8 cellular contexts compared by ENCODE assay signal in the genomic region with DNA sequence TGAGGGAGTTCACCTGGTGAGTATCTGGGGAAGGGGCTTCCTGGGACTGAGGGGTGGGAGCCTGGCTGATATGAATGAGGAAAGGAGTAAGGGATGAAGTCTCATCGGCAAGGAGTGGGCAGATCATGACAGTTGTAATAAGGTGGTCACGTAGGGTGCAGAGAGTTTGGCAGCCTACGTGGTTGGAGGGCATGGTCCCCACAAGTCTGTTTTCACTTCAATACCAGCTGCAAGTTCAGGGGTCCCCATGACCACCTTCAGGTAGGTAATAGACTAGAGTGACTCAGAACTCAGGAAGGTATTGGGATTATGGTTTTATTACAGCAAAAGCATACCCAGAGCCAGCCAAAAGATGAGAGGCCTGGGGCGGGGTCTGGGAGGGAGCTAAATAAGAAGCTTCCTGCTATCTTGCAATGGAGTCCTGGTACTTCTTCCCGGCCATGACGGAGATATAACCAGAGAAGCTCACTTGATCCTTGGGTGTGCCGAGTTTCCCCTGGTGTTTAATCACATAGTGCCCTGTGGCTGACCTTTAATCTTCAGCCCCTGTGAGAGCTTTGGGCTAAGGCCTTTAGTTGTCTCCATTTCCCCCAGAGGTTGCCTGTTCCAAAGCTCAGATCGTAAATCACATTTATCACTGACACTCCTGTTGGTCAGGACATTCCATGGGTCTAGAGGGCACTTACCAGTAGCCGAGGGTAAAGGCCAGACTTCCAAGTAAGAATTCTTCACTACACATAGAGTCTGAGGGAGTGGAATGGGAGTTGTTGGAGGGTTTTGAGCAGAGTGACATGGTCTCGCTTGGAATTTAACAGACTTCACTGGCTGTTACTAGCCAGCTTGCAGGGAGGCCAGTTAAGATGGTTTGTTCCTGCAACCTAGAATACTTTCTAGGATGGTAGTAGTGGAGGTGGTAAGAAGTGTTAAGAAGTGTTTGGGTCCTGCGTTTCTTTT. TPM values are rescaled to one million over a fixed set of nuclear protein-coding genes. Genes with fewer than 3 reads are reported as not detected.
DNase-seq lines count a peak whose midpoint lies in the region; ATAC-seq and TF ChIP-seq lines count a peak whose summit lies in the region.

No MANE protein-coding gene starts in this region.

- H3K4me2 ChIP-seq in osteoblast (ENCODE audit: insufficient read depth, low read length): no peak overlapping the region

- H3K4me1 ChIP-seq in osteoblast (ENCODE audit: insufficient read depth, low read length): peaks cover 17% of the 10 kb centered on the region

- H3K27ac ChIP-seq in osteoblast (ENCODE audit: low read depth, low read length): no peak overlapping the region

- peaks cover 49% of the 10 kb centered on the region for H3K36me3 ChIP-seq in osteoblast (ENCODE audit: insufficient read depth, low read length)

- no peak for ATAC-seq in GM18505 (IDR thresholded peaks at IDR 0.05; ENCODE audit: unreplicated experiment)
- no peak for ATAC-seq in GM18511 (IDR thresholded peaks at IDR 0.05; ENCODE audit: unreplicated experiment)

- no peaks in the 10 kb centered on the region for H3K9me3 ChIP-seq in osteoblast (ENCODE audit: low read depth, low read length)

- TF ChIP-seq POLR2A in GM18505 (IDR thresholded peaks at IDR 0.05; ENCODE audit: borderline replicate concordance, extremely low read depth, insufficient read depth, insufficient read length): peak; percentile 32

- TF ChIP-seq CTCF in osteoblast (IDR thresholded peaks at IDR 0.05; ENCODE audit: extremely low read depth, low read depth, low read length): no peak

- H3K4me3 ChIP-seq in osteoblast (ENCODE audit: insufficient read depth, low read length): no peak overlapping the region

- H2AFZ ChIP-seq in osteoblast (ENCODE audit: low read length): no peak overlapping the region

- DNase-seq in NCI-H226 (peak; percentile 75), dermis blood vessel endothelial cell (peak; percentile 84), osteoblast (ENCODE audit: insufficient read length, low spot score, missing footprints) (peak; percentile 87), NCI-H345 (lab: John Stamatoyannopoulos, UW) (no peak), SKM-1 (lab: John Stamatoyannopoulos, UW; ENCODE audit: unreplicated experiment) (no peak), NCI-H1694 (lab: John Stamatoyannopoulos, UW) (no peak)

- no peaks in the 10 kb centered on the region for H3K27me3 ChIP-seq in osteoblast (ENCODE audit: insufficient read depth, low read length)

- peaks cover 24% of the 10 kb centered on the region for H3K79me2 ChIP-seq in osteoblast (ENCODE audit: insufficient read depth, low read length)

- peaks cover 52% of the 10 kb centered on the region for H4K20me1 ChIP-seq in osteoblast (ENCODE audit: insufficient read depth, low read length)

RNA-seq across cellular contexts. Expression of a gene that starts 9.1 kb away (rescaled TPM):
- total RNA-seq in dermis blood vessel endothelial cell (77.9 and 84.9 TPM in 2 replicates), osteoblast (217 and 259 TPM in 2 replicates)

RNA-seq across cellular contexts. Expression of a gene that starts 31.4 kb away (rescaled TPM):
- not detected in 2 replicates for total RNA-seq in dermis blood vessel endothelial cell
- under 0.01 TPM in 1 of 2 replicates, not detected in the other for total RNA-seq in osteoblast

RNA-seq across cellular contexts. Expression of a gene that starts 50.4 kb away (rescaled TPM):
- total RNA-seq in dermis blood vessel endothelial cell: 39.4 and 46.3 TPM in 2 replicates
- 31.2 and 34.0 TPM in 2 replicates for total RNA-seq in osteoblast

RNA-seq across cellular contexts. Expression of a gene that starts 57.1 kb away (rescaled TPM):
- total RNA-seq in dermis blood vessel endothelial cell (not detected in 2 replicates), osteoblast (not detected in 2 replicates)

RNA-seq across cellular contexts. Expression of a gene that starts 57.9 kb away (rescaled TPM):
- total RNA-seq in dermis blood vessel endothelial cell (34.4 and 36.8 TPM in 2 replicates), osteoblast (35.8 and 40.7 TPM in 2 replicates)

Comparison
In these comparisons a context has a peak if more than half of its experiments do, and no peak if none do; other contexts are left out.
1. DNase-seq: peak in NCI-H226 (single experiment), dermis blood vessel endothelial cell (single experiment) and osteoblast (single experiment); none in NCI-H345 (single experiment), SKM-1 (single experiment) and NCI-H1694 (single experiment).